Comparison of ENCODE assay signal across 9 cellular contexts in the genomic region with DNA sequence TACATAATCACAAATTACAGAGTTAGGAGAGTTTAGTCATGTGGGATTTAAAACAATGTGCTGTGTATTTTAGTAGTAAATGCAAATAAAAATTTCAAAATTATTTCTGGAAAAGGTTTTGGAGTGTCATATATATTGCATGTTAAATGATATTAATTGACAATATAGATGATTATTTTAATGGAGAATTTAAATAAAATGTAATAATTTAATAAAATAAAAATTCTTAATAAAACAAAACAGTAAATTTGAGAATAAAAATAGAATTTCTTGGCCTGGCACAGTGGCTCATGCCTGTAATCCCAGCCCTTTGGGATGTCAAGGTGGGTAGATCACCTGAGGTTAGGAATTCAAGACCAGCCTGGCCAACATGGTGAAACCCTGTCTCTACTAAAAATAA.
"Had no signal": no experiment of that assay in that cellular context is flagged by ENCODE, and none has a peak within 500 bp of the region (broad histone marks: within the 10 kb centered on the region; RNA-seq: fewer than 3 reads in every experiment).

No MANE protein-coding gene starts in this region.

- DNase-seq: IMR-90, KBM-7, KG1 had no signal

- H3K9me3 Mint-ChIP-seq: IgD-negative memory B cell had no signal

- H3K27me3 Mint-ChIP-seq: IgD-negative memory B cell had no signal

- H3K4me3 Mint-ChIP-seq: IgD-negative memory B cell had no signal

- H3K27ac Mint-ChIP-seq: IgD-negative memory B cell had no signal

- H3K27ac ChIP-seq: HL-60, KMS-11 had no signal

- H3K4me1 Mint-ChIP-seq: IgD-negative memory B cell had no signal

- H3K36me3 Mint-ChIP-seq: IgD-negative memory B cell had no signal

- ATAC-seq: HepG2, K562 had no signal

- FAIRE-seq: HepG2, HTR-8/SVneo, K562 had no signal

- H3K4me3 ChIP-seq: K562 had no signal

- H3K4me2 ChIP-seq: KMS-11 had no signal

- H3K9ac ChIP-seq: KMS-11 had no signal
